Comparison of ENCODE assay signal across 8 cellular contexts in the genomic region with DNA sequence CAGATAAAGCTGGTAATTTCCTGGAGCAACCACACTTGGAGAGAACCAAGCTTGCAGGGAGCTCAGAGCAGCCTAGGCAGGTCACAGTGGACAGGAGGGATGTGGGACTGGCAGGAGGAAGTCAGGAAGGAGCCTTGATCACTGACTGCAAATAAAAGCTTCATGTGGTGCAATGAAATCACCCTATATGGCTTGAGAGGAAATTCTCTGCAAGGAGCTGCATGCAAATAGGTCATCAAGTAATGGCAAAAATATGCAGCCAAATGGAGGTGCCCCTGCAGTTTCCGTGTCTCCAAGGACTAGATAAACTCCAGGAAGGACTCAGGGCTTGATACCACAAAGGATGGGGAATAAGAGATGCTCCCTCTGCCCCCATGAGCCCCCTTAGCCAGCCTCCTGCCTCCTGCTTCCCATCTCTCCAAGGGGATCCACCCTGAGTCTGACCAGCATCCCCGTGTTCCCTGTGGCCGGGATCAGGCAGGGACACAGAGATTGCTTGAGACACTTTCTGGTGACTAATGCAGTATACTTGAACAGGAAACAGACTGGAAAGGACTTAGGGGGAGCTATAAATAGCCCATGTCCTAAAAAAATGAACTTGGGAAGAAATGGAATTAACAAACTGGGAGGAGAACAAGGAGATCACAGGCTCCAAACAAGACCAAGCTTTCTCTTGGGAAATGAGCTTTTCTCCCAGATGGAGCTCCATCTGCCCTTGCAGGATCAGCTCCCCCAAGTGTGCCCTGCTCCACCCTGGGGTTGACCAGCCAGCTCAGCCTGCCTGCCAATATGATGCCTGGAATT. TPM values are rescaled to one million over a fixed set of nuclear protein-coding genes. Genes with fewer than 3 reads are reported as not detected.
DNase-seq lines count a peak whose midpoint lies in the region; ATAC-seq, FAIRE-seq and TF ChIP-seq lines count a peak whose summit lies in the region.

No MANE protein-coding gene starts in this region.

- H3K27me3 ChIP-seq in adrenal gland: no peaks in the 10 kb centered on the region
- no peaks in the 10 kb centered on the region for H3K27me3 ChIP-seq in hepatocyte

- H3K9me3 ChIP-seq in adrenal gland (replicated peaks in 1 of 3) (no peaks in the 10 kb centered on the region), hepatocyte (ENCODE audit: low read depth) (no peaks in the 10 kb centered on the region)

- intact Hi-C loops in adrenal gland (cut with DNase I): no loop called here

- no peaks in the 10 kb centered on the region for H3K79me2 ChIP-seq in hepatocyte

- H4K20me1 ChIP-seq in hepatocyte (ENCODE audit: insufficient read depth, poor library complexity, severe bottlenecking): no peaks in the 10 kb centered on the region

- H3K36me3 ChIP-seq in adrenal gland (replicated peaks in 1 of 2): no peaks in the 10 kb centered on the region
- no peaks in the 10 kb centered on the region for H3K36me3 ChIP-seq in hepatocyte (replicated peaks; ENCODE audit: insufficient read depth, low read depth)

- CTCF ChIA-PET in AG04449 (lab: Yijun Ruan, JAX): interaction anchor here (0.8 to 4.6 kb wide), 22 partner anchors 9 to 202 kb away, joined by 3 to 25 read pairs (median 4); no protein-coding TSS in a partner anchor

- peak overlapping the region; percentile 46 for H3K4me3 ChIP-seq in AG04449 (ENCODE audit: low read depth, low read length)
- no peak overlapping the region for H3K4me3 ChIP-seq in adrenal gland
- H3K4me3 ChIP-seq in hepatocyte: no peak overlapping the region

- WGBS in adrenal gland, 4 donors: 2 to 17% (median 4%) methylated on average over 3 of the region's 3 CpGs
- WGBS in hepatocyte (ENCODE audit: low lambda C conversion rate, missing lambda C conversion rate): 21% methylated on average over 3 of the region's 3 CpGs

- no peaks in the 10 kb centered on the region for H3K9me2 ChIP-seq in hepatocyte (replicated peaks; ENCODE audit: insufficient read depth)

- peak overlapping the region; percentile 50 for H3K4me2 ChIP-seq in hepatocyte

- H3K27ac ChIP-seq in adrenal gland (peak overlapping the region; percentile 48 to 91 (median 64)), hepatocyte (peak overlapping the region; percentile 96)

- TF ChIP-seq CTCF in AG04449 (IDR thresholded peaks at IDR 0.05; ENCODE audit: insufficient read depth, low read length, missing control alignments): no peak
- TF ChIP-seq CTCF in adrenal gland (IDR thresholded peaks at IDR 0.05): no peak
- no peak for TF ChIP-seq CTCF in hepatocyte (IDR thresholded peaks at IDR 0.05; ENCODE audit: poor library complexity)

- no peak for TF ChIP-seq POLR2A in adrenal gland (IDR thresholded peaks at IDR 0.05)

- peak; percentile 98 for DNase-seq in AG04449 (ENCODE audit: low read depth, low spot score)
- no peak for DNase-seq in HTR-8/SVneo (ENCODE audit: insufficient read length, low spot score)
- DNase-seq in adrenal gland: peak; percentile 31 to 79 (median 60)
- DNase-seq in hepatocyte (ENCODE audit: low spot score): peak; percentile 77
- DNase-seq in stromal cell of bone marrow (ENCODE audit: low read depth): peak; percentile 95
- no peak for DNase-seq in COLO668 (lab: John Stamatoyannopoulos, UW; ENCODE audit: unreplicated experiment)
- no peak for DNase-seq in nucleus accumbens (lab: John Stamatoyannopoulos, UW)

- H2AFZ ChIP-seq in hepatocyte: no peak overlapping the region

- no peak for ATAC-seq in HG03378 (IDR thresholded peaks at IDR 0.05; ENCODE audit: unreplicated experiment)

- H3K4me1 ChIP-seq in adrenal gland (replicated peaks in 1 of 2) (peaks cover 19 to 36% of the 10 kb centered on the region in 2 donors), hepatocyte (ENCODE audit: insufficient read depth) (peaks cover 35% of the 10 kb centered on the region)

- peak; percentile 54 for FAIRE-seq in HTR-8/SVneo (lab: Jason Lieb, UNC)

- POLR2A ChIA-PET in AG04449 (lab: Yijun Ruan, JAX): interaction anchor here (0.6 to 5.9 kb wide), 29 partner anchors 9 to 273 kb away, joined by 3 to 89 read pairs (median 5); partner anchors contain the start of gene MICAL2

RNA-seq across cellular contexts. Expression of gene MICAL2, which starts 23.9 kb away (rescaled TPM):
- total RNA-seq in adrenal gland (10 to 100 TPM; 25.7 to 80.5 (median 46.6) TPM), hepatocyte (55.6 and 56.0 TPM in 2 replicates)
- polyA plus RNA-seq in adrenal gland (10 to 100 TPM in 2 of 3 donors, 1 to 10 TPM in 1; 8.7 to 18.2 (median 12.1) TPM), hepatocyte (36.8 and 55.8 TPM in 2 replicates)

Comparison
In these comparisons a context has a peak if more than half of its experiments do, and no peak if none do; other contexts are left out.
1. DNase-seq: peak in AG04449 (single experiment), adrenal gland (7 of 7), hepatocyte (single experiment) and stromal cell of bone marrow (single experiment); none in HTR-8/SVneo (single experiment), COLO668 (single experiment) and nucleus accumbens (0 of 56).